10 cellular contexts compared by ENCODE assay signal in the genomic region with DNA sequence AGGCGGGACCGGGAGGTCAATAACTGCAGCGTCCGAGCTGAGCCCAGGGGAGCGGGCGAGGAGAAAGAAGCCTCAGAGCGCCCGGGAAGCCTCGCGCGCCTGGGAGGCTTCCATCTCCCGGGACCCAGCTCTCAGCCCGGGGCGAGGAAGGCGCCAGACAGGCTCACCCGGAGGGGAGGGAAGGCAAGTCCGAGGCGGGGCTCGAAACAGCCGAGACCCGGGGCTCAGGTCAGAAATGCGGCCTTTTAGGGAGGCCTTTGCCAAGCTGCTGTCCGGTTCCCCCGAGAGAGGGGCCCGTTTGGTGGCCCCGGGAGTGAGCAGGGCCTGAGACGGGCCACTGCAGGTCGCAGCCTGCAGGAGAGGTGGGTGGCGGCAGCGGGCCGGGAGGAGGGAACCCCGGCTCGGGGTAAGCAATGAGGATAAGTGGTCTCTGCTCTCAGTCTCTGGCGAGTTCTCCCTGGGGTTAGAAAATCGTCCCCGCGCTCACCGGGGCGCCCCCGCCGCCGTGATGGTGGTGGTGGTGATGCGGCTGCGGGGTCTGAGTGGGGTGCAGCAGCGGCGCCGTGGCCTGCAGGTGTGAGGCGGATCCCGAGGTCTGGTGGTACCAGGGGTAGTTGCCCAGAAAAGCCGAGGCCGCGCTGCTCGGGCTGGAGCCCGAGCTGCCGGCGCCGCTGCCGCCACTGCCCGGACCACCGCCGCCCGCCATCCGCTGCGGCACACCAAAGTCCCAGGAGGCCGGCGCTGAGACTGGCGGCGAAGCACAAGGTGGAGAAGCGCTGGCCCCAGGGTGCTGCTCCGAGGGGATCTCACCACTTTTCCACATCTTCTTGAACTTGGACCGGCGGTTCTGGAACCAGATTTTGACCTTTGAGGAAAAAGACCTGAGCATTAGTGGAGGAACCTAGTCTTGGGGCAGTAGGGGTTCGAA. TPM values are rescaled to one million over a fixed set of nuclear protein-coding genes. Genes with fewer than 3 reads are reported as not detected.
A peak's percentile ranks its signal among the peaks of the same experiment; 100 is the strongest.
DNase-seq lines count a peak whose midpoint lies in the region; ATAC-seq, FAIRE-seq and TF ChIP-seq lines count a peak whose summit lies in the region.
"Had no signal": no experiment of that assay in that cellular context is flagged by ENCODE, and none has a peak within 500 bp of the region (broad histone marks: within the 10 kb centered on the region; RNA-seq: fewer than 3 reads in every experiment).

No MANE protein-coding gene starts in this region.

- H2BK20ac ChIP-seq in H1 (ENCODE audit: low read length): no peak overlapping the region

- no peak overlapping the region for H3K4ac ChIP-seq in H1 (replicated peaks; ENCODE audit: insufficient read length, low read depth, low read length)

- no peak overlapping the region for H2AK5ac ChIP-seq in H1 (ENCODE audit: low read depth, low read length)

- H3K18ac ChIP-seq in H1 (ENCODE audit: extremely low read depth, low read length): no peak overlapping the region

- no peaks in the 10 kb centered on the region for H3K9me3 Mint-ChIP-seq in T-helper 1 cell treated with Interleukin-12 subunit alpha and Interleukin-12 subunit beta and Interleukin-4 antibody, amounts not matched to agents 30 μg/mL and 1 μg/mL, for 36 hours

- H3K27ac Mint-ChIP-seq in T-helper 1 cell treated with Interleukin-12 subunit alpha and Interleukin-12 subunit beta and Interleukin-4 antibody, amounts not matched to agents 30 μg/mL and 1 μg/mL, for 36 hours: peak overlapping the region; percentile 70

- H3K9me3 ChIP-seq in H1 (ENCODE audit: insufficient read depth in 2 of 2, low read depth in 1 of 2, low read length in 1 of 2): no peaks in the 10 kb centered on the region
- H3K9me3 ChIP-seq in psoas muscle: no peaks in the 10 kb centered on the region
- H3K9me3 ChIP-seq: heart left ventricle had no signal

- no peak overlapping the region for H2BK12ac ChIP-seq in H1 (ENCODE audit: low read depth, low read length)

- H3K4me3 Mint-ChIP-seq in T-helper 1 cell treated with Interleukin-12 subunit alpha and Interleukin-12 subunit beta and Interleukin-4 antibody, amounts not matched to agents 30 μg/mL and 1 μg/mL, for 36 hours: peak overlapping the region; percentile 17

- no peaks in the 10 kb centered on the region for H3K79me1 ChIP-seq in H1 (ENCODE audit: low read depth, low read length)

- H3K9ac ChIP-seq in H1 (replicated peaks in 1 of 4; ENCODE audit: extremely low read depth in 1 of 4, low read depth in 3 of 4, low read length in 3 of 4): no peak overlapping the region

- H2AFZ ChIP-seq in H1 (ENCODE audit: low read length): no peak overlapping the region

- no peak overlapping the region for H4K91ac ChIP-seq in H1 (replicated peaks; ENCODE audit: insufficient read length, low read length)

- peaks cover 18% of the 10 kb centered on the region; the same call in 1 of the 2 replicates for H3K23me2 ChIP-seq in H1 (ENCODE audit: low read depth, low read length)

- H3K27me3 ChIP-seq in H1 (replicated peaks in 1 of 4; ENCODE audit: control insufficient read depth in 3 of 4, extremely low read depth in 1 of 4, insufficient read depth in 3 of 4, low read length in 3 of 4): peaks cover 79 to 100% (median 93%) of the 10 kb centered on the region in 4 experiments
- H3K27me3 ChIP-seq in psoas muscle (ENCODE audit: insufficient read depth in 3 of 3, low read length in 2 of 3): peaks cover 0 to 100% (median 79%) of the 10 kb centered on the region in 3 donors

- no peak for TF ChIP-seq RAD21 in H1 (IDR thresholded peaks at IDR 0.05 in 1 of 2, conservative IDR thresholded peaks at IDR 0.05 in 1 of 2; ENCODE audit: low read depth in 2 of 2, low read length in 2 of 2)

- 5% methylated on average over 46 of the region's 73 CpGs; no CpG with 5 or more reads in 1 of the 2 experiments for WGBS in H1 (ENCODE audit: extremely low coverage in 1 of 2, insufficient coverage in 1 of 2, insufficient read length in 1 of 2, insufficient replicate concordance in 2 of 2, low coverage in 1 of 2, low lambda C conversion rate in 2 of 2, missing lambda C conversion rate in 1 of 2), 2 experiments
- WGBS in psoas muscle, 3 donors: 3 to 6% (median 6%) methylated on average over 61 to 73 of the region's 73 CpGs

- ATAC-seq in psoas muscle (no peak), HG02588 (IDR thresholded peaks at IDR 0.05; ENCODE audit: unreplicated experiment) (no peak), GM18867 (IDR thresholded peaks at IDR 0.05; ENCODE audit: unreplicated experiment) (no peak)
- ATAC-seq: heart left ventricle had no signal

- peak overlapping the region; percentile 76 for H4K8ac ChIP-seq in H1 (ENCODE audit: extremely low read depth, insufficient read depth, low read length)

- intact Hi-C loops in psoas muscle (cut with DNase I): loop anchor here (5.0 to 10.0 kb wide), 5 partner anchors 98 to 506 kb away; a partner anchor contains a TSS

- peaks cover 87% of the 10 kb centered on the region for H3K27me3 Mint-ChIP-seq in T-helper 1 cell treated with Interleukin-12 subunit alpha and Interleukin-12 subunit beta and Interleukin-4 antibody, amounts not matched to agents 30 μg/mL and 1 μg/mL, for 36 hours (ENCODE audit: low read depth)

- POLR2A ChIA-PET in H1 (lab: Charles Lee; ENCODE audit: partially characterized antibody): interaction anchor here (1.6 to 16.0 kb wide), 2 partner anchors 9 to 13 kb away, joined by 5 to 184 read pairs; a partner anchor contains a TSS

- H3K4me3 ChIP-seq in H1 (ENCODE audit: extremely low read depth in 1 of 4, insufficient read depth in 2 of 4, low read depth in 3 of 4, low read length in 4 of 4) (peak overlapping the region in 1 of 4 experiments; percentile 59; a peak in 5 of 8 replicates), psoas muscle (peak overlapping the region; percentile 5)

- H3K56ac ChIP-seq in H1 (replicated peaks; ENCODE audit: insufficient read length, low read depth, low read length): no peak overlapping the region

- peaks cover 35% of the 10 kb centered on the region for H3K4me1 Mint-ChIP-seq in T-helper 1 cell treated with Interleukin-12 subunit alpha and Interleukin-12 subunit beta and Interleukin-4 antibody, amounts not matched to agents 30 μg/mL and 1 μg/mL, for 36 hours (ENCODE audit: low read depth)

- no peak overlapping the region for H2BK5ac ChIP-seq in H1 (ENCODE audit: low read depth, low read length)

- TF ChIP-seq EP300 in H1 (IDR thresholded peaks at IDR 0.05; ENCODE audit: borderline replicate concordance in 1 of 2, low read depth in 2 of 2, low read length in 2 of 2): no peak

- DNase-seq in T-helper 1 cell (no peak), NCI-H69 (lab: John Stamatoyannopoulos, UW) (peak; percentile 50), H1 (ENCODE audit: low read depth in 1 of 2, low spot score in 2 of 2) (peak in 1 of 2 experiments; percentile 73), psoas muscle (no peak), medulla oblongata (ENCODE audit: extremely low spot score) (no peak)
- DNase-seq: heart left ventricle had no signal

- no peak overlapping the region for H3K23ac ChIP-seq in H1 (ENCODE audit: insufficient read length)

- peaks cover 12 to 27% of the 10 kb centered on the region in 2 experiments for H4K20me1 ChIP-seq in H1 (replicated peaks in 1 of 2; ENCODE audit: control insufficient read depth in 1 of 2, insufficient read depth in 2 of 2, low read length in 2 of 2)

- peaks cover 7% of the 10 kb centered on the region for H3K36me3 Mint-ChIP-seq in T-helper 1 cell treated with Interleukin-12 subunit alpha and Interleukin-12 subunit beta and Interleukin-4 antibody, amounts not matched to agents 30 μg/mL and 1 μg/mL, for 36 hours (ENCODE audit: low read depth)

- no peaks in the 10 kb centered on the region for H3K79me2 ChIP-seq in H1 (ENCODE audit: control insufficient read depth in 1 of 2, insufficient read depth in 2 of 2, low read length in 2 of 2)

- H3K4me2 ChIP-seq in H1 (ENCODE audit: insufficient read depth in 1 of 2, low read depth in 2 of 2, low read length in 2 of 2): peak overlapping the region; percentile 51 to 80

- H3K27ac ChIP-seq in H1 (ENCODE audit: low read depth, low read length) (no peak overlapping the region), psoas muscle (no peak overlapping the region)
- H3K27ac ChIP-seq: heart left ventricle had no signal

- no peak for FAIRE-seq in H1 (lab: Jason Lieb, UNC)

- CTCF ChIA-PET in H1 (lab: Charles Lee; ENCODE audit: partially characterized antibody): interaction anchor here (1.5 to 11.7 kb wide), 5 partner anchors 9 to 397 kb away, joined by 5 to 198 read pairs (median 5); a partner anchor contains a TSS

- no peak overlapping the region for H2BK120ac ChIP-seq in H1 (replicated peaks; ENCODE audit: low read depth, low read length)

- TF ChIP-seq CTCF in H1 (IDR thresholded peaks at IDR 0.05; ENCODE audit: control extremely low read depth in 1 of 3, insufficient read depth in 1 of 3, low read depth in 1 of 3, low read length in 3 of 3) (no peak), psoas muscle (IDR thresholded peaks at IDR 0.05) (no peak)

- H3K36me3 ChIP-seq in H1 (ENCODE audit: control insufficient read depth in 2 of 4, insufficient read depth in 4 of 4, low read length in 3 of 4): peaks cover 0 to 11% (median 0%) of the 10 kb centered on the region in 4 experiments; a peak in 1 of 8 replicates
- H3K36me3 ChIP-seq in psoas muscle (ENCODE audit: insufficient read depth in 1 of 2, low read depth in 1 of 2): no peaks in the 10 kb centered on the region

- no peak overlapping the region for H2BK15ac ChIP-seq in H1 (ENCODE audit: low read length)

- H4K5ac ChIP-seq in H1 (ENCODE audit: insufficient read length, low read depth, low read length): no peak overlapping the region

- no peak overlapping the region for H3K14ac ChIP-seq in H1 (ENCODE audit: insufficient read length)

- H3K4me1 ChIP-seq in H1 (replicated peaks in 1 of 4; ENCODE audit: control insufficient read depth in 3 of 4, insufficient read depth in 4 of 4, low read length in 3 of 4) (peaks cover 6 to 48% (median 28%) of the 10 kb centered on the region in 4 experiments), psoas muscle (peaks cover 66% of the 10 kb centered on the region)

- no peak for TF ChIP-seq POLR2A in H1 (IDR thresholded peaks at IDR 0.05; ENCODE audit: control extremely low read depth in 1 of 2, low read depth in 2 of 2, low read length in 2 of 2)

RNA-seq across cellular contexts. Expression of a gene that starts 2.4 kb away (rescaled TPM):
- total RNA-seq in H1 (2021; fragmentation: NEBNext Ultra II Directional; extraction: Animal tissue kit (Norgen Biotek cat#: 25700)): 0.13 and 0.45 TPM in 2 replicates
- polyA plus RNA-seq in H1 (2011; rRNA removed): 0.05 TPM in 1 of 2 replicates, not detected in the other
- polyA plus RNA-seq in H1 (2011; cell fraction: cytosol; rRNA removed): not detected
- 0.56 TPM for polyA plus RNA-seq in H1 (2011; cell fraction: nucleus; rRNA removed)
- 0.11 TPM in 1 of 4 replicates, not detected in the others for polyA plus RNA-seq in H1 (2012, experiment 1 of 2)
- polyA plus RNA-seq in H1 (2012, experiment 2 of 2): not detected
- 0.06 TPM for polyA plus RNA-seq in H1 (2013, experiment 1 of 2)
- 0.06 TPM for polyA plus RNA-seq in H1 (2013, experiment 2 of 2)
- not detected in 2 replicates for polyA minus RNA-seq in H1 (2011; rRNA and poly(A)+ RNA removed)
- polyA minus RNA-seq in H1 (2011; cell fraction: cytosol; rRNA and poly(A)+ RNA removed): not detected
- 0.50 TPM for polyA minus RNA-seq in H1 (2011; cell fraction: nucleus; rRNA and poly(A)+ RNA removed)
- total RNA-seq in psoas muscle: not detected
- polyA plus RNA-seq in psoas muscle: not detected
- total RNA-seq: heart left ventricle, renal cortical epithelial cell had no signal
- polyA plus RNA-seq: heart left ventricle had no signal

RNA-seq across cellular contexts. Expression of a gene that starts 15.0 kb away (rescaled TPM):
- not detected in 2 replicates for total RNA-seq in H1 (2021; fragmentation: NEBNext Ultra II Directional; extraction: Animal tissue kit (Norgen Biotek cat#: 25700))
- polyA plus RNA-seq in H1 (2011; rRNA removed) (0.05 and 0.11 TPM in 2 replicates), psoas muscle (under 1 TPM; 0.03 to 0.15 (median 0.04) TPM)
- 0.08 TPM for polyA plus RNA-seq in H1 (2011; cell fraction: cytosol; rRNA removed)
- 0.07 TPM for polyA plus RNA-seq in H1 (2011; cell fraction: nucleus; rRNA removed)
- not detected in 4 replicates for polyA plus RNA-seq in H1 (2012, experiment 1 of 2)
- polyA plus RNA-seq in H1 (2012, experiment 2 of 2): not detected
- 0.04 TPM for polyA plus RNA-seq in H1 (2013, experiment 1 of 2)
- polyA plus RNA-seq in H1 (2013, experiment 2 of 2): 0.22 TPM
- 0.19 TPM in 1 of 2 replicates, not detected in the other for polyA minus RNA-seq in H1 (2011; rRNA and poly(A)+ RNA removed)
- not detected for polyA minus RNA-seq in H1 (2011; cell fraction: cytosol; rRNA and poly(A)+ RNA removed)
- not detected for polyA minus RNA-seq in H1 (2011; cell fraction: nucleus; rRNA and poly(A)+ RNA removed)
- total RNA-seq in psoas muscle: under 1 TPM in 2 of 4 donors, not detected in 2; 0.17 to 0.28 TPM
- total RNA-seq: renal cortical epithelial cell had no signal
